ENCODE assay signal across 26 cellular contexts in the genomic region with DNA sequence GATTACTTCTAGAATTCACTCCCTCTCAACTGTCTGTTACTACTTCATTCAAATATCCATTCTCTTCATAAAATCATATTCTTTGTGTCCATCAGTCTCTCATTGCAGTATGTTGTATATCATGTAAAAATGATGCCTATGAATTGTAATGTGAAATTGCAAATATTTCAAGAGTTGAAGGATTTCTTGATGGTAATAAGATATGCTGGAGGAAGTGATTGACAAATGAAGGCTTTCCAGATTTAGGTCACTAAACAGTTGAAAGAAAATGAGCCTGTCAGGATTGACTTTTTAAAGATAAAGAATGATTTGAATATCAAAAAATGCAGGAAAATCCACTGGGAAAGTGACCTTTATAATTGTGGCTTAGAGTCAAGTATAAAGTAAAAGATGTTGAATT. TPM values are rescaled to one million over a fixed set of nuclear protein-coding genes. Genes with fewer than 3 reads are reported as not detected.
A peak's percentile ranks its signal among the peaks of the same experiment; 100 is the strongest.
DNase-seq lines count a peak whose midpoint lies in the region; ATAC-seq and TF ChIP-seq lines count a peak whose summit lies in the region.
"Had no signal": no experiment of that assay in that cellular context is flagged by ENCODE, and none has a peak within 500 bp of the region (broad histone marks: within the 10 kb centered on the region; RNA-seq: fewer than 3 reads in every experiment).

No MANE protein-coding gene starts in this region.

- TF ChIP-seq CTCF in MCF 10A (IDR thresholded peaks at IDR 0.05; ENCODE audit: unreplicated experiment) (no peak), mammary epithelial cell (conservative IDR thresholded peaks at IDR 0.05 in 1 of 2, IDR thresholded peaks at IDR 0.05 in 1 of 2; ENCODE audit: extremely low read depth in 1 of 2, insufficient read depth in 1 of 2, low read depth in 1 of 2, low read length in 2 of 2) (no peak), endodermal cell (conservative IDR thresholded peaks at IDR 0.05) (no peak)

- H3K4me1 ChIP-seq in mammary epithelial cell (ENCODE audit: insufficient read depth, low read length): peaks cover 6% of the 10 kb centered on the region
- peaks cover 47% of the 10 kb centered on the region for H3K4me1 ChIP-seq in Karpas-422 (ENCODE audit: low read length)
- H3K4me1 ChIP-seq in endodermal cell (ENCODE audit: control insufficient read depth, insufficient read depth, low read length): peaks cover 18% of the 10 kb centered on the region
- H3K4me1 ChIP-seq: HAP-1 had no signal

- dilution Hi-C loops in mammary epithelial cell (cut with HindIII; ENCODE audit: low sequenced_read_pairs): no loop called here

- DNase-seq in MCF 10A (ENCODE audit: unreplicated experiment): no peak
- no peak for DNase-seq in mammary epithelial cell
- no peak for DNase-seq in Karpas-422
- DNase-seq in central memory CD8-positive, alpha-beta T cell (ENCODE audit: low spot score in 2 of 2): no peak
- DNase-seq in endodermal cell: no peak
- DNase-seq in AG08396 (ENCODE audit: low spot score): no peak
- DNase-seq in ureter (ENCODE audit: low spot score): no peak
- DNase-seq: C1 segment of cervical spinal cord; CD4-positive, alpha-beta memory T cell; COR-L47; DMS 273 treated with DMSO at 0.1 percent for 48 hours; DND-41; GOT3; NCI-H1092; NCI-H1417 treated with DMSO at 0.1 percent for 48 hours; NCI-H187; NCI-H2081 treated with DMSO at 0.1 percent for 48 hours; NCI-H2171; NCI-H345; NK-92 treated with Interleukin-12 subunit alpha and Interleukin-12 subunit beta, amount 100 ng/mL, for 24 hours; RPMI8226; SHP77 had no signal

- no peak for ATAC-seq in central memory CD8-positive, alpha-beta T cell (replicated peaks; ENCODE audit: extremely low read depth, poor library complexity, severe bottlenecking)
- no peak for ATAC-seq in HG02623 (IDR thresholded peaks at IDR 0.05; ENCODE audit: unreplicated experiment)

- no peaks in the 10 kb centered on the region for H3K27me3 ChIP-seq in mammary epithelial cell (ENCODE audit: insufficient read depth, low read length)
- no peaks in the 10 kb centered on the region for H3K27me3 ChIP-seq in Karpas-422 (ENCODE audit: low read length)
- H3K27me3 ChIP-seq in endodermal cell (ENCODE audit: control insufficient read depth, insufficient read depth, low read length, poor library complexity, severe bottlenecking): no peaks in the 10 kb centered on the region

- H3K9ac ChIP-seq in mammary epithelial cell (ENCODE audit: insufficient read depth, low read length): no peak overlapping the region
- no peak overlapping the region for H3K9ac ChIP-seq in Karpas-422 (ENCODE audit: low read length)
- no peak overlapping the region for H3K9ac ChIP-seq in endodermal cell (ENCODE audit: extremely low read depth, low read length, poor library complexity, severe bottlenecking)
- H3K9ac ChIP-seq: KMS-11 had no signal

- BruUV-seq in MCF 10A (replicated peaks; lab: Mats Ljungman, UMichigan) (no TSS peak), mammary epithelial cell (replicated peaks; lab: Mats Ljungman, UMichigan) (no TSS peak)

- H3K27ac Mint-ChIP-seq in MCF 10A (ENCODE audit: low read depth, unreplicated experiment) (peak overlapping the region; percentile 23), endodermal cell (no peak overlapping the region)
- peak overlapping the region; percentile 14 for H3K27ac Mint-ChIP-seq in central memory CD8-positive, alpha-beta T cell (ENCODE audit: low read depth)

- H3K4me2 ChIP-seq in mammary epithelial cell (ENCODE audit: insufficient read depth, low read depth, low read length) (no peak overlapping the region), Karpas-422 (ENCODE audit: low read depth, low read length, poor library complexity, severe bottlenecking) (peak overlapping the region; percentile 60)
- H3K4me2 ChIP-seq: KMS-11 had no signal

- H3K9me3 ChIP-seq in mammary epithelial cell (replicated peaks; ENCODE audit: insufficient read depth, low read length) (no peaks in the 10 kb centered on the region), Karpas-422 (ENCODE audit: low read length) (no peaks in the 10 kb centered on the region), endodermal cell (ENCODE audit: control insufficient read depth, low read length) (peaks cover 7% of the 10 kb centered on the region)
- H3K9me3 ChIP-seq: HAP-1 had no signal

- H3K4me3 ChIP-seq in mammary epithelial cell (replicated peaks in 1 of 3; ENCODE audit: insufficient read depth in 1 of 3, low read depth in 2 of 3, low read length in 3 of 3): no peak overlapping the region
- H3K4me3 ChIP-seq in Karpas-422 (ENCODE audit: low read length): no peak overlapping the region
- no peak overlapping the region for H3K4me3 ChIP-seq in endodermal cell (ENCODE audit: low read length)
- H3K4me3 ChIP-seq: HAP-1 had no signal

- H3K36me3 Mint-ChIP-seq in MCF 10A (ENCODE audit: insufficient read depth, unreplicated experiment): peaks cover 89% of the 10 kb centered on the region
- H3K36me3 Mint-ChIP-seq in central memory CD8-positive, alpha-beta T cell (ENCODE audit: insufficient read depth): peaks cover 42% of the 10 kb centered on the region
- no peaks in the 10 kb centered on the region for H3K36me3 Mint-ChIP-seq in endodermal cell (ENCODE audit: low read depth)

- H3K36me3 ChIP-seq in mammary epithelial cell (ENCODE audit: insufficient read depth, low read length): peaks cover 34% of the 10 kb centered on the region
- H3K36me3 ChIP-seq in Karpas-422 (ENCODE audit: insufficient read depth, low read length): no peaks in the 10 kb centered on the region
- H3K36me3 ChIP-seq in endodermal cell (ENCODE audit: control insufficient read depth, insufficient read depth, low read length): peaks cover 11% of the 10 kb centered on the region

- H3K9me3 Mint-ChIP-seq in MCF 10A (ENCODE audit: unreplicated experiment) (no peaks in the 10 kb centered on the region), endodermal cell (peaks cover 5% of the 10 kb centered on the region)
- H3K9me3 Mint-ChIP-seq in central memory CD8-positive, alpha-beta T cell: no peaks in the 10 kb centered on the region
- H3K9me3 Mint-ChIP-seq: CD4-positive, alpha-beta memory T cell; IgD-negative memory B cell had no signal

- in situ Hi-C loops in mammary epithelial cell (cut with MboI; ENCODE audit: low sequenced_read_pairs in 2 of 2): no loop called here

- H2AFZ ChIP-seq in mammary epithelial cell (ENCODE audit: low read depth, low read length) (no peak overlapping the region), Karpas-422 (ENCODE audit: low read length) (no peak overlapping the region)

- POLR2A ChIA-PET in MCF 10A (lab: Yijun Ruan, JAX): interaction anchor here (0.6 to 1.6 kb wide), 2 partner anchors 11 to 108 kb away, joined by 3 to 6 read pairs; no protein-coding TSS in a partner anchor

- H3K27me3 Mint-ChIP-seq in MCF 10A (ENCODE audit: insufficient read depth, unreplicated experiment): no peaks in the 10 kb centered on the region
- H3K27me3 Mint-ChIP-seq in central memory CD8-positive, alpha-beta T cell: no peaks in the 10 kb centered on the region
- peaks cover 34% of the 10 kb centered on the region for H3K27me3 Mint-ChIP-seq in endodermal cell (ENCODE audit: insufficient read depth)
- H3K27me3 Mint-ChIP-seq: CD4-positive, alpha-beta memory T cell; IgD-negative memory B cell had no signal

- intact Hi-C loops in MCF 10A (cut with micrococcal nuclease) (no loop called here), mammary epithelial cell (cut with micrococcal nuclease) (no loop called here)

- H3K79me2 ChIP-seq in mammary epithelial cell (ENCODE audit: insufficient read depth, low read length) (peaks cover 28% of the 10 kb centered on the region), Karpas-422 (ENCODE audit: low read length) (no peaks in the 10 kb centered on the region)

- H3K4me3 Mint-ChIP-seq in MCF 10A (ENCODE audit: unreplicated experiment) (no peak overlapping the region), endodermal cell (no peak overlapping the region)
- no peak overlapping the region for H3K4me3 Mint-ChIP-seq in central memory CD8-positive, alpha-beta T cell
- H3K4me3 Mint-ChIP-seq: CD4-positive, alpha-beta memory T cell; IgD-negative memory B cell had no signal

- H3K9me2 ChIP-seq in Karpas-422 (replicated peaks; ENCODE audit: insufficient read depth, low read length): no peaks in the 10 kb centered on the region

- CTCF ChIA-PET in MCF 10A (lab: Yijun Ruan, JAX) (no interaction called here), mammary epithelial cell (lab: Charles Lee; ENCODE audit: low non-redundant PET) (no interaction called here)

- no peak overlapping the region for H3K27ac ChIP-seq in mammary epithelial cell (ENCODE audit: insufficient read depth, low read depth, low read length)
- H3K27ac ChIP-seq in Karpas-422 (ENCODE audit: low read length): no peak overlapping the region
- no peak overlapping the region for H3K27ac ChIP-seq in endodermal cell (ENCODE audit: low read depth, low read length)
- H3K27ac ChIP-seq: KMS-11 had no signal

- no peaks in the 10 kb centered on the region for H4K20me1 ChIP-seq in mammary epithelial cell (ENCODE audit: insufficient read depth, low read length)
- no peaks in the 10 kb centered on the region for H4K20me1 ChIP-seq in Karpas-422 (ENCODE audit: insufficient read depth, low read depth, low read length)

- peaks cover 17% of the 10 kb centered on the region for H3K4me1 Mint-ChIP-seq in MCF 10A (ENCODE audit: insufficient read depth, unreplicated experiment)
- peaks cover 38% of the 10 kb centered on the region for H3K4me1 Mint-ChIP-seq in central memory CD8-positive, alpha-beta T cell
- H3K4me1 Mint-ChIP-seq in endodermal cell: peaks cover 27% of the 10 kb centered on the region

RNA-seq across cellular contexts. Expression of a gene that starts 51.4 kb away (rescaled TPM):
- total RNA-seq in MCF 10A (2022): 77.8 and 97.7 TPM in 2 replicates
- 100 to 1,000 TPM in 1 of 2 donors, 10 to 100 TPM in 1; 89.8 to 257 TPM for total RNA-seq in mammary epithelial cell
- polyA plus RNA-seq in mammary epithelial cell: 37.2 TPM
- polyA minus RNA-seq in mammary epithelial cell: 51.4 TPM
- total RNA-seq in Karpas-422 (2014; rRNA removed; shearing (Covaris generic); ENCODE audit: low replicate concordance): not detected in 2 replicates
- total RNA-seq in endodermal cell: 10 to 100 TPM in 1 of 2 donors, 1 to 10 TPM in 1; 8.0 to 10.9 TPM
- polyA plus RNA-seq in endodermal cell (2013, experiment 1 of 2): 3.6 TPM
- 3.8 TPM for polyA plus RNA-seq in endodermal cell (2013, experiment 2 of 2)
- total RNA-seq in ureter: 32.8 TPM
